22 cellular contexts compared by ENCODE assay signal in genomic region chr20:33902011-33902410, GRCh38.
DNase-seq lines count a peak whose midpoint lies in the region; ATAC-seq, FAIRE-seq and TF ChIP-seq lines count a peak whose summit lies in the region.
"Had no signal": no experiment of that assay in that cellular context is flagged by ENCODE, and none has a peak within 500 bp of the region (broad histone marks: within the 10 kb centered on the region; RNA-seq: fewer than 3 reads in every experiment).

No MANE protein-coding gene starts in this region.

- no peak overlapping the region for H3K4me3 Mint-ChIP-seq in neural crest cell
- H3K4me3 Mint-ChIP-seq in GM23338, result no peak overlapping the region
- H3K4me3 Mint-ChIP-seq: B cell; CD4-positive, alpha-beta T cell; CD8-positive, alpha-beta T cell had no signal

- peaks cover 15% of the 10 kb centered on the region for H3K4me1 Mint-ChIP-seq in neural crest cell
- peaks cover 5% of the 10 kb centered on the region; the same call in 2 of the 3 replicates for H3K4me1 Mint-ChIP-seq in GM23338
- H3K4me1 Mint-ChIP-seq: B cell had no signal

- peaks cover 10% of the 10 kb centered on the region for H3K27me3 Mint-ChIP-seq in neural crest cell (ENCODE audit: low read depth)
- peaks cover 4% of the 10 kb centered on the region for H3K27me3 Mint-ChIP-seq in GM23338 (ENCODE audit: insufficient read depth, low read depth, poor library complexity)

- H3K9me3 Mint-ChIP-seq in neural crest cell (no peaks in the 10 kb centered on the region), GM23338 (no peaks in the 10 kb centered on the region)
- H3K9me3 Mint-ChIP-seq: CD4-positive, alpha-beta T cell; CD8-positive, alpha-beta T cell had no signal

- in situ Hi-C loops in HepG2 (cut with HindIII; ENCODE audit: extremely low pct_ligation_motif_present, low pct_unique_long_range_greater_than_20kb), result no loop called here

- no peak for TF ChIP-seq RAD21 in HepG2 (CRISPR knock-in tag; IDR thresholded peaks at IDR 0.05)

- no peak overlapping the region for H3K4me2 ChIP-seq in HepG2 (ENCODE audit: low read depth, low read length)
- H3K4me2 ChIP-seq in osteoblast (ENCODE audit: insufficient read depth, low read length), result no peak overlapping the region
- H3K4me2 ChIP-seq in GM23338, result no peak overlapping the region
- H3K4me2 ChIP-seq: A549; BLaER1 treated with 17β-estradiol and CSF1 and Interleukin-3, amounts not matched to agents 10 nM and 100 nM had no signal

- H3K36me3 Mint-ChIP-seq in neural crest cell (ENCODE audit: low read depth), result no peaks in the 10 kb centered on the region
- no peaks in the 10 kb centered on the region for H3K36me3 Mint-ChIP-seq in GM23338 (ENCODE audit: low read depth)
- H3K36me3 Mint-ChIP-seq: CD8-positive, alpha-beta T cell had no signal

- H3K27ac ChIP-seq in HepG2 (ENCODE audit: extremely low read length, insufficient read depth, low read length), result no peak overlapping the region
- no peak overlapping the region for H3K27ac ChIP-seq in right lobe of liver
- H3K27ac ChIP-seq in osteoblast (ENCODE audit: low read depth, low read length), result no peak overlapping the region
- H3K27ac ChIP-seq in GM23338 (ENCODE audit: low read depth), result no peak overlapping the region
- H3K27ac ChIP-seq: 22Rv1; A549; BLaER1 treated with 17β-estradiol and CSF1 and Interleukin-3, amounts not matched to agents 10 nM and 100 nM; C4-2B had no signal

- POLR2A ChIA-PET in HepG2 (lab: Yijun Ruan, JAX), result no interaction called here

- no TSS peak for BruUV-seq in HepG2 (replicated peaks; lab: Mats Ljungman, UMichigan)

- TF ChIP-seq POLR2A in HepG2 (IDR thresholded peaks at IDR 0.05; ENCODE audit: insufficient read depth in 1 of 2, low read depth in 2 of 2, low read length in 2 of 2), result no peak
- TF ChIP-seq POLR2A in right lobe of liver (IDR thresholded peaks at IDR 0.05), result no peak

- TF ChIP-seq CTCF in HepG2 (CRISPR knock-in tag; IDR thresholded peaks at IDR 0.05) (no peak), right lobe of liver (IDR thresholded peaks at IDR 0.05) (no peak), neural crest cell (conservative IDR thresholded peaks at IDR 0.05) (no peak), osteoblast (IDR thresholded peaks at IDR 0.05; ENCODE audit: extremely low read depth, low read depth, low read length) (no peak), GM23338 (conservative IDR thresholded peaks at IDR 0.05; ENCODE audit: low read depth in 2 of 2) (no peak)

- H3K9ac ChIP-seq in HepG2 (ENCODE audit: insufficient read depth, low read depth, low read length), result no peak overlapping the region
- H3K9ac ChIP-seq: BLaER1 treated with 17β-estradiol and CSF1 and Interleukin-3, amounts not matched to agents 10 nM and 100 nM had no signal

- ATAC-seq in HepG2 (no peak), right lobe of liver (no peak), GM23338 (no peak)
- ATAC-seq: CD8-positive, alpha-beta T cell had no signal

- DNase-seq in HepG2 (ENCODE audit: low spot score), result no peak
- DNase-seq in right lobe of liver, result no peak
- DNase-seq in neural crest cell (ENCODE audit: low read depth, low spot score), result no peak
- peak; percentile 80 for DNase-seq in osteoblast (ENCODE audit: insufficient read length, low spot score, missing footprints)
- DNase-seq in GM23338 (ENCODE audit: low spot score), result no peak
- no peak for DNase-seq in SK-N-DZ (ENCODE audit: low spot score)
- DNase-seq: AML-193; Caco-2; Calu3; CD4-positive, alpha-beta T cell; CD8-positive, alpha-beta T cell; DMS79 treated with DMSO at 0.1 percent for 48 hours; GF-D8 had no signal

- H3K27ac Mint-ChIP-seq in neural crest cell (ENCODE audit: unreplicated experiment) (peak overlapping the region; percentile 8), GM23338 (no peak overlapping the region)
- H3K27ac Mint-ChIP-seq: B cell; CD4-positive, alpha-beta T cell; CD8-positive, alpha-beta T cell had no signal

- H3K36me3 ChIP-seq in HepG2 (replicated peaks in 1 of 2; ENCODE audit: control insufficient read depth in 1 of 2, insufficient read depth in 2 of 2, low read length in 2 of 2), result no peaks in the 10 kb centered on the region
- H3K36me3 ChIP-seq in right lobe of liver, result no peaks in the 10 kb centered on the region
- H3K36me3 ChIP-seq in osteoblast (ENCODE audit: insufficient read depth, low read length), result no peaks in the 10 kb centered on the region
- H3K36me3 ChIP-seq in GM23338 (ENCODE audit: insufficient read depth), result no peaks in the 10 kb centered on the region
- H3K36me3 ChIP-seq: BLaER1 treated with 17β-estradiol and CSF1 and Interleukin-3, amounts not matched to agents 10 nM and 100 nM had no signal

- no peaks in the 10 kb centered on the region for H3K9me2 ChIP-seq in GM23338 (ENCODE audit: insufficient read depth)

- H3K4me3 ChIP-seq in HepG2 (replicated peaks in 1 of 3; ENCODE audit: insufficient read depth in 1 of 3, low read depth in 2 of 3, low read length in 3 of 3) (no peak overlapping the region), right lobe of liver (no peak overlapping the region), osteoblast (ENCODE audit: insufficient read depth, low read length) (no peak overlapping the region), GM23338 (no peak overlapping the region)
- H3K4me3 ChIP-seq: A549; BLaER1 treated with 17β-estradiol and CSF1 and Interleukin-3, amounts not matched to agents 10 nM and 100 nM had no signal

- TF ChIP-seq EP300 in HepG2 (IDR thresholded peaks at IDR 0.05; ENCODE audit: low read depth in 2 of 2, low read length in 2 of 2), result no peak
- TF ChIP-seq EP300 in HepG2 (CRISPR knock-in tag; IDR thresholded peaks at IDR 0.05; ENCODE audit: borderline replicate concordance), result no peak

- H4K20me1 ChIP-seq in HepG2 (ENCODE audit: insufficient read depth, low read length) (no peaks in the 10 kb centered on the region), osteoblast (ENCODE audit: insufficient read depth, low read length) (no peaks in the 10 kb centered on the region), GM23338 (replicated peaks; ENCODE audit: insufficient read depth) (no peaks in the 10 kb centered on the region)
- H4K20me1 ChIP-seq: BLaER1 treated with 17β-estradiol and CSF1 and Interleukin-3, amounts not matched to agents 10 nM and 100 nM had no signal

- FAIRE-seq in HepG2 (lab: Jason Lieb, UNC), result no peak
- FAIRE-seq: A549, D721Med, G401.6, GM12891, GM19239 had no signal

- H3K27me3 ChIP-seq in HepG2 (ENCODE audit: control insufficient read depth in 1 of 2, insufficient read depth in 2 of 2, low read length in 2 of 2) (0 out of 5 replicates have a peak, but pooled peaks cover 0 to 3% of the 10 kb centered on the region in 2 experiments), right lobe of liver (no peaks in the 10 kb centered on the region), osteoblast (ENCODE audit: insufficient read depth, low read length) (no peaks in the 10 kb centered on the region), GM23338 (ENCODE audit: insufficient read depth) (no peaks in the 10 kb centered on the region)
- H3K27me3 ChIP-seq: BLaER1 treated with 17β-estradiol and CSF1 and Interleukin-3, amounts not matched to agents 10 nM and 100 nM had no signal

- WGBS in HepG2 (ENCODE audit: low lambda C conversion rate), result 77% methylated on average over 3 of the region's 3 CpGs
- WGBS in right lobe of liver (ENCODE audit: insufficient coverage, low coverage, low lambda C conversion rate, missing lambda C conversion rate), result 74% methylated on average over 3 of the region's 3 CpGs

- H3K9me3 ChIP-seq in HepG2 (ENCODE audit: low read length) (no peaks in the 10 kb centered on the region), right lobe of liver (no peaks in the 10 kb centered on the region), osteoblast (ENCODE audit: low read depth, low read length) (peaks cover 4% of the 10 kb centered on the region)
- H3K9me3 ChIP-seq: A549; BLaER1 treated with 17β-estradiol and CSF1 and Interleukin-3, amounts not matched to agents 10 nM and 100 nM had no signal

- CTCF ChIA-PET in HepG2 (lab: Yijun Ruan, JAX; ENCODE audit: low intra/inter-chr PET ratio, low total read pairs), result no interaction called here

- H3K79me2 ChIP-seq in HepG2 (ENCODE audit: insufficient read depth, low read length) (no peaks in the 10 kb centered on the region), osteoblast (ENCODE audit: insufficient read depth, low read length) (no peaks in the 10 kb centered on the region), GM23338 (replicated peaks; ENCODE audit: insufficient read depth) (no peaks in the 10 kb centered on the region)

- intact Hi-C loops in HepG2 (cut with micrococcal nuclease; ENCODE audit: unreplicated experiment), result loop anchor here (10.0 kb wide), 1 partner anchor 77 kb away; no protein-coding TSS in a partner anchor
- intact Hi-C loops in right lobe of liver (cut with DNase I), result no loop called here

- H3F3A ChIP-seq in GM23338 (replicated peaks; ENCODE audit: low read depth), result no peaks in the 10 kb centered on the region

- H2AFZ ChIP-seq in HepG2 (ENCODE audit: low read length), result no peak overlapping the region
- H2AFZ ChIP-seq in osteoblast (ENCODE audit: low read length), result no peak overlapping the region
- no peak overlapping the region for H2AFZ ChIP-seq in GM23338

- H3K4me1 ChIP-seq in HepG2 (ENCODE audit: insufficient read depth, low read length) (peaks cover 22% of the 10 kb centered on the region), right lobe of liver (no peaks in the 10 kb centered on the region), osteoblast (ENCODE audit: insufficient read depth, low read length) (no peaks in the 10 kb centered on the region), GM23338 (ENCODE audit: insufficient read depth) (no peaks in the 10 kb centered on the region)
- H3K4me1 ChIP-seq: A549 had no signal

TF ChIP-seq in GM23338, 12 proteins besides CTCF, POLR2A, EP300 and RAD21 (continues in another document):
- TF ChIP-seq EZH2phosphoT487 (IDR thresholded peaks at IDR 0.05; ENCODE audit: unreplicated experiment) (no peak), NANOG (IDR thresholded peaks at IDR 0.05; ENCODE audit: borderline replicate concordance) (no peak), STAT1 (IDR thresholded peaks at IDR 0.05; ENCODE audit: unreplicated experiment) (no peak), ZNF331 (CRISPR knock-in tag; IDR thresholded peaks at IDR 0.05; ENCODE audit: low read depth) (no peak)
